Comparison of ENCODE assay signal across 9 cellular contexts in the genomic region with DNA sequence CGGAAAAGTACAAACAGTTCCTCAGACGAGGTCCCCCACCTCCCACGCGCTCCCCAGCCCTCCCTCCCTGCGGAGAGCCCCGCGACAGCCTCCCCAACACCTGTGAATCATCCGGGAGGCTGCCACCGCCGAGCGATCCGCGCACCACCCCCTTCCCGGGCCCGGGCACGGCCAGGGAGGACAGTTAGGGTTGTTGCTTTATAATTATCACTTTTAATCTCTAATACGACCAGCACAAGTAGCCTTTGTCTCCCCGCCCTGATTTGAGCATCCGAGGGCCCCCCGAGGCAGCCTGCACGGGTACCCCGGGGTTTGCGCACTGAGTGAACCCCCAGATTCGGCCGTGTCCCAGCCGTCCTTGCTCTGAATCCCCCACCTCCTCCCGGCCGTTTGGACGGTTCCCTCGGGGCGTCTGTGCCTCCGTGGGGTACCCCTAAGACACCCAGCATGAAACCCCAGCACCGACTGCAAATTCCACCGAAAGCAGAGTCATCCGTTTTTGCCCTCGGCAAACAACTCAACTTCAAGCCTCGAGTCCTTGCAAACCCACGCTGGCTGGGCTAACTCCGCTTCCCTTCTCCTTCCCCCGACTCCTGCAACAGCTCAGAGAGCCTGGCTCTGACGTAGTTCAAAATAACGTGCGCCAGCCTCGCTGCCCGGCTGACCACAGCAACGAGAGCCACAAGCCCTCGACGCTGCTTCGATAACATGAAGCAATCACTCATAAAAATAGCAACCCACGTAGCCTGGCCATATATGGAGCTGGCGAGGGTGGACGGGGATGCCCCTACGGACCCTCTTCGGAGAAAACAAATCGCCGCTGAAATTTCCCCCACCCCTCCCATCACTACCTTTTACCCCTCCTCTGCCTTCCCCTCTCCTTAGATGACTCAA. TPM values are rescaled to one million over a fixed set of nuclear protein-coding genes. Genes with fewer than 3 reads are reported as not detected.
DNase-seq lines count a peak whose midpoint lies in the region; ATAC-seq and TF ChIP-seq lines count a peak whose summit lies in the region.
"Had no signal": no experiment of that assay in that cellular context is flagged by ENCODE, and none has a peak within 500 bp of the region (broad histone marks: within the 10 kb centered on the region; RNA-seq: fewer than 3 reads in every experiment).

No MANE protein-coding gene starts in this region.

- H3K27ac Mint-ChIP-seq in activated B cell treated with CpG ODN at 0.5 μM for 24 hours = no peak overlapping the region

- peak; percentile 83 for DNase-seq in COLO668 (lab: John Stamatoyannopoulos, UW; ENCODE audit: unreplicated experiment)
- DNase-seq in NCI-H1092 (lab: John Stamatoyannopoulos, UW) = peak; percentile 40
- no peak for DNase-seq in activated B cell treated with CpG ODN at 0.5 μM for 24 hours
- peak; percentile 94 for DNase-seq in fibroblast of villous mesenchyme (ENCODE audit: low read depth)
- DNase-seq in posterior vena cava (ENCODE audit: low spot score) = no peak

- no peaks in the 10 kb centered on the region for H3K9me2 ChIP-seq in neural cell (ENCODE audit: insufficient read depth, low read length)

- peaks cover 14% of the 10 kb centered on the region for H3K4me1 Mint-ChIP-seq in activated B cell treated with CpG ODN at 0.5 μM for 24 hours

- H3K79me2 ChIP-seq in neural cell (replicated peaks; ENCODE audit: insufficient read depth, low read length) = peaks cover 21% of the 10 kb centered on the region

- peaks cover 17% of the 10 kb centered on the region for H3K27me3 ChIP-seq in neural cell (ENCODE audit: insufficient read depth, low read depth, low read length)

- peak overlapping the region; percentile 30 for H2AFZ ChIP-seq in neural cell (ENCODE audit: low read depth, low read length)

- no peak for TF ChIP-seq CTCF in activated B cell treated with CpG ODN at 0.5 μM for 24 hours (IDR thresholded peaks at IDR 0.05)
- TF ChIP-seq CTCF in fibroblast of villous mesenchyme (IDR thresholded peaks at IDR 0.05; ENCODE audit: insufficient read depth, low read depth, low read length) = no peak
- TF ChIP-seq CTCF in neural cell (IDR thresholded peaks at IDR 0.05; ENCODE audit: poor library complexity, severe bottlenecking) = no peak

- peak; percentile 45 for TF ChIP-seq EP300 in neural cell (conservative IDR thresholded peaks at IDR 0.05; ENCODE audit: poor library complexity, severe bottlenecking)

- ATAC-seq in activated B cell treated with CpG ODN at 0.5 μM for 24 hours (ENCODE audit: low read depth) = no peak
- no peak for ATAC-seq in GM18511 (IDR thresholded peaks at IDR 0.05; ENCODE audit: unreplicated experiment)
- no peak for ATAC-seq in HG02763 (IDR thresholded peaks at IDR 0.05; ENCODE audit: unreplicated experiment)

- H3K4me3 ChIP-seq in fibroblast of villous mesenchyme (ENCODE audit: low read depth, low read length) = peak overlapping the region; percentile 50
- peak overlapping the region; percentile 88 for H3K4me3 ChIP-seq in neural cell (ENCODE audit: low read length)

- CTCF ChIA-PET in activated B cell treated with CpG ODN at 0.5 μM for 24 hours (lab: Charles Lee) = no interaction called here

- H3K9ac ChIP-seq in neural cell (ENCODE audit: low read length) = peak overlapping the region; percentile 74

- H3K9me3 Mint-ChIP-seq in activated B cell treated with CpG ODN at 0.5 μM for 24 hours = peaks cover 1% of the 10 kb centered on the region

- H3K27ac ChIP-seq in neural cell (ENCODE audit: low read length) = peak overlapping the region; percentile 76

- no peaks in the 10 kb centered on the region for H3K9me3 ChIP-seq in neural cell (ENCODE audit: low read length)

- peaks cover 3% of the 10 kb centered on the region for H3F3A ChIP-seq in neural cell (ENCODE audit: insufficient read depth, low read length, poor library complexity, severe bottlenecking)

- H4K20me1 ChIP-seq in neural cell (ENCODE audit: insufficient read depth) = no peaks in the 10 kb centered on the region

- no peak for TF ChIP-seq RAD21 in neural cell (conservative IDR thresholded peaks at IDR 0.05)

- H3K4me3 Mint-ChIP-seq in activated B cell treated with CpG ODN at 0.5 μM for 24 hours = peak overlapping the region; percentile 61

- POLR2A ChIA-PET in activated B cell treated with CpG ODN at 0.5 μM for 24 hours (lab: Charles Lee) = no interaction called here

- H3K27me3 Mint-ChIP-seq in activated B cell treated with CpG ODN at 0.5 μM for 24 hours = peaks cover 61% of the 10 kb centered on the region

- no peaks in the 10 kb centered on the region for H3K36me3 ChIP-seq in neural cell (ENCODE audit: insufficient read depth, low read length)

- H3K4me2 ChIP-seq in neural cell (ENCODE audit: low read length) = peak overlapping the region; percentile 81

- intact Hi-C loops in activated B cell treated with CpG ODN at 0.5 μM for 24 hours (cut with micrococcal nuclease) (loop anchor here (10.0 kb wide), 2 partner anchors 217 to 457 kb away; a partner anchor contains a TSS), posterior vena cava (cut with DNase I) (no loop called here)

- no peaks in the 10 kb centered on the region for H3K36me3 Mint-ChIP-seq in activated B cell treated with CpG ODN at 0.5 μM for 24 hours (ENCODE audit: low read depth)

TF ChIP-seq in neural cell, 6 proteins besides CTCF, POLR2A, EP300 and RAD21:
- TF ChIP-seq, protein P1, sequence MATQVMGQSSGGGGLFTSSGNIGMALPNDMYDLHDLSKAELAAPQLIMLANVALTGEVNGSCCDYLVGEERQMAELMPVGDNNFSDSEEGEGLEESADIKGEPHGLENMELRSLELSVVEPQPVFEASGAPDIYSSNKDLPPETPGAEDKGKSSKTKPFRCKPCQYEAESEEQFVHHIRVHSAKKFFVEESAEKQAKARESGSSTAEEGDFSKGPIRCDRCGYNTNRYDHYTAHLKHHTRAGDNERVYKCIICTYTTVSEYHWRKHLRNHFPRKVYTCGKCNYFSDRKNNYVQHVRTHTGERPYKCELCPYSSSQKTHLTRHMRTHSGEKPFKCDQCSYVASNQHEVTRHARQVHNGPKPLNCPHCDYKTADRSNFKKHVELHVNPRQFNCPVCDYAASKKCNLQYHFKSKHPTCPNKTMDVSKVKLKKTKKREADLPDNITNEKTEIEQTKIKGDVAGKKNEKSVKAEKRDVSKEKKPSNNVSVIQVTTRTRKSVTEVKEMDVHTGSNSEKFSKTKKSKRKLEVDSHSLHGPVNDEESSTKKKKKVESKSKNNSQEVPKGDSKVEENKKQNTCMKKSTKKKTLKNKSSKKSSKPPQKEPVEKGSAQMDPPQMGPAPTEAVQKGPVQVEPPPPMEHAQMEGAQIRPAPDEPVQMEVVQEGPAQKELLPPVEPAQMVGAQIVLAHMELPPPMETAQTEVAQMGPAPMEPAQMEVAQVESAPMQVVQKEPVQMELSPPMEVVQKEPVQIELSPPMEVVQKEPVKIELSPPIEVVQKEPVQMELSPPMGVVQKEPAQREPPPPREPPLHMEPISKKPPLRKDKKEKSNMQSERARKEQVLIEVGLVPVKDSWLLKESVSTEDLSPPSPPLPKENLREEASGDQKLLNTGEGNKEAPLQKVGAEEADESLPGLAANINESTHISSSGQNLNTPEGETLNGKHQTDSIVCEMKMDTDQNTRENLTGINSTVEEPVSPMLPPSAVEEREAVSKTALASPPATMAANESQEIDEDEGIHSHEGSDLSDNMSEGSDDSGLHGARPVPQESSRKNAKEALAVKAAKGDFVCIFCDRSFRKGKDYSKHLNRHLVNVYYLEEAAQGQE (IDR thresholded peaks at IDR 0.05; ENCODE audit: borderline replicate concordance) = peak; percentile 16
- TF ChIP-seq MXI1 (conservative IDR thresholded peaks at IDR 0.05; ENCODE audit: poor library complexity, severe bottlenecking) (peak; percentile 38), EZH2 (IDR thresholded peaks at IDR 0.05; ENCODE audit: borderline replicate concordance, insufficient read depth, low read length, poor library complexity, severe bottlenecking) (no peak), TAF1 (IDR thresholded peaks at IDR 0.05; ENCODE audit: low read depth) (no peak), SMC3 (conservative IDR thresholded peaks at IDR 0.05; ENCODE audit: poor library complexity) (peak; percentile 16), POLR2AphosphoS5 (IDR thresholded peaks at IDR 0.05) (peak; percentile 78)

RNA-seq across cellular contexts. Expression of a gene that starts 0.9 kb away (rescaled TPM):
- total RNA-seq in activated B cell treated with CpG ODN at 0.5 μM for 24 hours (not detected in 2 replicates), fibroblast of villous mesenchyme (2.9 and 8.6 TPM in 2 replicates), posterior vena cava (under 1 TPM; 0.37 to 0.62 TPM)
- 135 and 139 TPM in 2 replicates for polyA plus RNA-seq in neural cell
- polyA minus RNA-seq in neural cell = 78.4 and 82.5 TPM in 2 replicates
- total RNA-seq: pulmonary artery endothelial cell had no signal

Comparison
In these comparisons a context has a peak if more than half of its experiments do, and no peak if none do; other contexts are left out.
1. DNase-seq: peak in COLO668 (single experiment), NCI-H1092 (single experiment) and fibroblast of villous mesenchyme (single experiment); none in activated B cell treated with CpG ODN at 0.5 μM for 24 hours (single experiment) and posterior vena cava (single experiment).